15 cellular contexts compared by ENCODE assay signal in genomic region chr16:69314534-69314933, GRCh38. TPM values are rescaled to one million over a fixed set of nuclear protein-coding genes. Genes with fewer than 3 reads are reported as not detected.
"Had no signal": no experiment of that assay in that cellular context is flagged by ENCODE, and none has a peak within 500 bp of the region (broad histone marks: within the 10 kb centered on the region; RNA-seq: fewer than 3 reads in every experiment).

No MANE protein-coding gene starts in this region.

- H3K27ac Mint-ChIP-seq: T-helper 2 cell treated with Interferon-gamma antibody and Interleukin-4, amounts not matched to agents 5 μg/mL and 100 μg/mL, for 36 hours had no signal

- DNase-seq: activated T-cell treated with anti-CD3 and anti-CD28 coated beads, Interleukin-2, amount 50 U/mL, for 1 hour; foreskin keratinocyte; left colon; mucosa of descending colon; SW 1271; upper lobe of left lung had no signal

- H3K27ac ChIP-seq: ascending aorta, foreskin keratinocyte, SJSA1, skin epidermis, upper lobe of left lung had no signal

- H3K4me3 ChIP-seq: ascending aorta, lung, mucosa of descending colon, SJSA1, skin epidermis, upper lobe of left lung had no signal

- H3K9me3 ChIP-seq: ascending aorta, mucosa of descending colon, upper lobe of left lung had no signal

- H3K4me1 ChIP-seq: foreskin keratinocyte had no signal

- ATAC-seq: activated CD4-positive, CD25-positive, alpha-beta regulatory T cell treated with anti-CD3 and anti-CD28 coated beads, Interleukin-2, amount 50 U/mL, for 24 hours; foreskin keratinocyte; left colon; mucosa of descending colon; natural killer cell treated with Interleukin-12 subunit alpha and Interleukin-12 subunit beta and Interleukin-15 and Interleukin-18, amount 100 ng/mL, for 72 hours had no signal

- H3K27me3 ChIP-seq: ascending aorta, foreskin keratinocyte, SJSA1, upper lobe of left lung had no signal

- H3K27me3 Mint-ChIP-seq: natural killer cell treated with Interleukin-12 subunit alpha and Interleukin-12 subunit beta and Interleukin-15 and Interleukin-18, amount 100 ng/mL, for 72 hours had no signal

- H3K9me3 Mint-ChIP-seq: natural killer cell treated with Interleukin-12 subunit alpha and Interleukin-12 subunit beta and Interleukin-15 and Interleukin-18, amount 100 ng/mL, for 72 hours; T-helper 2 cell treated with Interferon-gamma antibody and Interleukin-4, amounts not matched to agents 5 μg/mL and 100 μg/mL, for 36 hours had no signal

RNA-seq across cellular contexts. Expression of gene TMED6, which starts 37.1 kb away (rescaled TPM):
- total RNA-seq: ascending aorta, bronchial epithelial cell, foreskin keratinocyte had no signal
- polyA plus RNA-seq: endothelial cell of umbilical vein had no signal
